ENCODE assay signal across 22 cellular contexts in genomic region chr2:50538137-50538536, GRCh38.
DNase-seq lines count a peak whose midpoint lies in the region; TF ChIP-seq lines count a peak whose summit lies in the region.
"Had no signal": no experiment of that assay in that cellular context is flagged by ENCODE, and none has a peak within 500 bp of the region (broad histone marks: within the 10 kb centered on the region; RNA-seq: fewer than 3 reads in every experiment).

No MANE protein-coding gene starts in this region.

- H3K27ac ChIP-seq in mammary epithelial cell (ENCODE audit: insufficient read depth, low read depth, low read length) (no peak overlapping the region), breast epithelium (no peak overlapping the region), sigmoid colon (no peak overlapping the region)
- H3K27ac ChIP-seq: 22Rv1; BLaER1 treated with 17β-estradiol and CSF1 and Interleukin-3, amounts not matched to agents 10 nM and 100 nM had no signal

- no peak overlapping the region for H3K4me3 ChIP-seq in mammary epithelial cell (replicated peaks in 1 of 3; ENCODE audit: insufficient read depth in 1 of 3, low read depth in 2 of 3, low read length in 3 of 3)
- no peak overlapping the region for H3K4me3 ChIP-seq in breast epithelium
- H3K4me3 ChIP-seq in sigmoid colon: no peak overlapping the region
- H3K4me3 ChIP-seq: BLaER1 treated with 17β-estradiol and CSF1 and Interleukin-3, amounts not matched to agents 10 nM and 100 nM had no signal

- H4K20me1 ChIP-seq in mammary epithelial cell (ENCODE audit: insufficient read depth, low read length): no peaks in the 10 kb centered on the region
- H4K20me1 ChIP-seq: BLaER1 treated with 17β-estradiol and CSF1 and Interleukin-3, amounts not matched to agents 10 nM and 100 nM had no signal

- CTCF ChIA-PET in mammary epithelial cell (lab: Charles Lee; ENCODE audit: low non-redundant PET): no interaction called here

- no peak for TF ChIP-seq EP300 in sigmoid colon (IDR thresholded peaks at IDR 0.05)

- no peak for TF ChIP-seq POLR2A in breast epithelium (IDR thresholded peaks at IDR 0.05)
- no peak for TF ChIP-seq POLR2A in sigmoid colon (IDR thresholded peaks at IDR 0.05)

- dilution Hi-C loops in mammary epithelial cell (cut with HindIII; ENCODE audit: low sequenced_read_pairs): no loop called here

- H3K27me3 ChIP-seq in mammary epithelial cell (ENCODE audit: insufficient read depth, low read length) (no peaks in the 10 kb centered on the region), breast epithelium (no peaks in the 10 kb centered on the region), sigmoid colon (no peaks in the 10 kb centered on the region)
- H3K27me3 ChIP-seq: BLaER1 treated with 17β-estradiol and CSF1 and Interleukin-3, amounts not matched to agents 10 nM and 100 nM had no signal

- no peak overlapping the region for H3K4me2 ChIP-seq in mammary epithelial cell (ENCODE audit: insufficient read depth, low read depth, low read length)
- H3K4me2 ChIP-seq: BLaER1 treated with 17β-estradiol and CSF1 and Interleukin-3, amounts not matched to agents 10 nM and 100 nM had no signal

- 14% methylated on average over 6 of the region's 7 CpGs for WGBS in mammary epithelial cell (ENCODE audit: low coverage, missing lambda C conversion rate)
- WGBS in sigmoid colon, 2 donors: 45 to 70% methylated on average over 7 of the region's 7 CpGs

- H3K36me3 ChIP-seq in mammary epithelial cell (ENCODE audit: insufficient read depth, low read length) (no peaks in the 10 kb centered on the region), breast epithelium (no peaks in the 10 kb centered on the region), sigmoid colon (no peaks in the 10 kb centered on the region)
- H3K36me3 ChIP-seq: BLaER1 treated with 17β-estradiol and CSF1 and Interleukin-3, amounts not matched to agents 10 nM and 100 nM had no signal

- in situ Hi-C loops in mammary epithelial cell (cut with MboI; ENCODE audit: low sequenced_read_pairs in 2 of 2): no loop called here

- no peak overlapping the region for H3K9ac ChIP-seq in mammary epithelial cell (ENCODE audit: insufficient read depth, low read length)
- H3K9ac ChIP-seq: BLaER1 treated with 17β-estradiol and CSF1 and Interleukin-3, amounts not matched to agents 10 nM and 100 nM had no signal

- peak overlapping the region; percentile 82 for H2AFZ ChIP-seq in mammary epithelial cell (ENCODE audit: low read depth, low read length)

- intact Hi-C loops in mammary epithelial cell (cut with micrococcal nuclease) (no loop called here), breast epithelium (cut with DNase I; ENCODE audit: low total_unique reads) (no loop called here), sigmoid colon (cut with DNase I) (no loop called here)

- no peaks in the 10 kb centered on the region for H3K79me2 ChIP-seq in mammary epithelial cell (ENCODE audit: insufficient read depth, low read length)

- H3K4me1 ChIP-seq in mammary epithelial cell (ENCODE audit: insufficient read depth, low read length) (no peaks in the 10 kb centered on the region), breast epithelium (no peaks in the 10 kb centered on the region), sigmoid colon (no peaks in the 10 kb centered on the region)
- H3K4me1 ChIP-seq: BLaER1 treated with 17β-estradiol and CSF1 and Interleukin-3, amounts not matched to agents 10 nM and 100 nM; Caco-2 had no signal

- BruUV-seq in mammary epithelial cell (replicated peaks; lab: Mats Ljungman, UMichigan): no TSS peak

- H3K9me3 ChIP-seq in mammary epithelial cell (replicated peaks; ENCODE audit: insufficient read depth, low read length): no peaks in the 10 kb centered on the region
- H3K9me3 ChIP-seq in breast epithelium: no peaks in the 10 kb centered on the region
- no peaks in the 10 kb centered on the region for H3K9me3 ChIP-seq in sigmoid colon
- H3K9me3 ChIP-seq: BLaER1 treated with 17β-estradiol and CSF1 and Interleukin-3, amounts not matched to agents 10 nM and 100 nM; Caco-2 had no signal

- DNase-seq in mammary epithelial cell: no peak
- no peak for DNase-seq in breast epithelium (ENCODE audit: low spot score in 2 of 2)
- peak; percentile 67 for DNase-seq in cerebellar cortex (ENCODE audit: low spot score)
- peak; percentile 0 to 44 for DNase-seq in lung microvascular endothelial cell (ENCODE audit: low read depth in 2 of 2)
- peak; percentile 35 for DNase-seq in sigmoid colon
- DNase-seq in NCI-H345 treated with DMSO at 0.1 percent for 48 hours (lab: John Stamatoyannopoulos, UW; ENCODE audit: unreplicated experiment): no peak
- no peak for DNase-seq in NCI-H1048 (lab: John Stamatoyannopoulos, UW)
- DNase-seq in HUDEP-2 (lab: John Stamatoyannopoulos, UW; ENCODE audit: unreplicated experiment in 76 of 76): no peak
- DNase-seq: ACHN; Caco-2; CD4-positive, alpha-beta memory T cell; DMS 273 treated with DMSO at 0.1 percent for 48 hours; DMS79 treated with DMSO at 0.1 percent for 48 hours; GOT3; NCI-H1105 treated with DMSO at 0.1 percent for 48 hours; NCI-H2029 treated with DMSO at 0.1 percent for 48 hours; NCI-H2171; NCI-H345; NCI-H524 treated with DMSO at 0.1 percent for 48 hours; OCI-M1 had no signal

- no peak for TF ChIP-seq CTCF in mammary epithelial cell (conservative IDR thresholded peaks at IDR 0.05 in 1 of 2, IDR thresholded peaks at IDR 0.05 in 1 of 2; ENCODE audit: extremely low read depth in 1 of 2, insufficient read depth in 1 of 2, low read depth in 1 of 2, low read length in 2 of 2)
- TF ChIP-seq CTCF in breast epithelium (IDR thresholded peaks at IDR 0.05): no peak
- TF ChIP-seq CTCF in sigmoid colon (IDR thresholded peaks at IDR 0.05): no peak

Comparison
In these comparisons a context has a peak if more than half of its experiments do, and no peak if none do; other contexts are left out.
1. DNase-seq: peak in cerebellar cortex (single experiment), lung microvascular endothelial cell (2 of 2) and sigmoid colon (single experiment); none in mammary epithelial cell (single experiment), breast epithelium (0 of 2), NCI-H345 treated with DMSO at 0.1 percent for 48 hours (single experiment), NCI-H1048 (single experiment) and HUDEP-2 (0 of 76).